Comparison of ENCODE assay signal across 11 cellular contexts in the genomic region with DNA sequence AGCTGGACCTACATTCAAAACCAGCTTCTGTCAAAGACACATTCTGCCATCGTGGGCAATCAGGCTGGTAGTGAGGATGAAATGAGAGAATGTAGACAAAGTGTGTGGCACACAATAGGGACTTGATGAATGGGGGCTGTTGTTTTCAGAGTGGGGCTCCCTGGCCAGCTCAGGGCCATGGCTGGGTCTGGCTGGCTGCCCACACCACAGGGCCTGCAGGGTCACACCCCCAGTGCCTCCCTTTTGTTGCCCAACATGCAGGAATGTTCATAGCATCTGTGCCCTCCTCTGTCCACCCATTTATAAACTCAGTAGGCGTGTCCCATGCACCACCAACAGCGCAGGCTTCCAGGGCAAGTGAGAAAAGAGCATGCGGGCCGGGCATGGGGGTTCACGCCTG. TPM values are rescaled to one million over a fixed set of nuclear protein-coding genes. Genes with fewer than 3 reads are reported as not detected.
DNase-seq lines count a peak whose midpoint lies in the region; ATAC-seq and TF ChIP-seq lines count a peak whose summit lies in the region.
"Had no signal": no experiment of that assay in that cellular context is flagged by ENCODE, and none has a peak within 500 bp of the region (broad histone marks: within the 10 kb centered on the region; RNA-seq: fewer than 3 reads in every experiment).

No MANE protein-coding gene starts in this region.

- no peaks in the 10 kb centered on the region for H3K9me3 ChIP-seq in gastroesophageal sphincter

- no peaks in the 10 kb centered on the region for H3K27me3 ChIP-seq in gastroesophageal sphincter
- no peaks in the 10 kb centered on the region for H3K27me3 ChIP-seq in rectal smooth muscle tissue (ENCODE audit: control insufficient read depth, insufficient read depth, low read length)
- no peaks in the 10 kb centered on the region for H3K27me3 ChIP-seq in H7 (ENCODE audit: control insufficient read depth, insufficient read depth, low read length)
- H3K27me3 ChIP-seq: BLaER1 had no signal

- H3K4me1 ChIP-seq in gastroesophageal sphincter (peaks cover 0 to 97% (median 44%) of the 10 kb centered on the region in 3 donors), rectal smooth muscle tissue (ENCODE audit: control insufficient read depth, insufficient read depth, low read length) (peaks cover 60% of the 10 kb centered on the region)

- TF ChIP-seq EP300 in gastroesophageal sphincter (IDR thresholded peaks at IDR 0.05), result no peak

- TF ChIP-seq CTCF in RWPE1 (conservative IDR thresholded peaks at IDR 0.05; ENCODE audit: low read depth), result no peak
- TF ChIP-seq CTCF in gastroesophageal sphincter (IDR thresholded peaks at IDR 0.05), result no peak

- H3K27ac ChIP-seq in RWPE1 (peak overlapping the region; percentile 83), gastroesophageal sphincter (peak overlapping the region in 3 of 4 donors; percentile 76 to 82 (median 78)), rectal smooth muscle tissue (ENCODE audit: low read depth, low read length) (peak overlapping the region; percentile 10)
- H3K27ac ChIP-seq: BLaER1 had no signal

- H3K36me3 ChIP-seq in gastroesophageal sphincter, result no peaks in the 10 kb centered on the region
- no peaks in the 10 kb centered on the region for H3K36me3 ChIP-seq in rectal smooth muscle tissue (ENCODE audit: control insufficient read depth, insufficient read depth, low read length)
- no peaks in the 10 kb centered on the region for H3K36me3 ChIP-seq in H7 (replicated peaks; ENCODE audit: control insufficient read depth, insufficient read depth, low read length)
- H3K36me3 ChIP-seq: BLaER1 had no signal

- POLR2A ChIA-PET in RWPE1 (lab: Yijun Ruan, JAX; ENCODE audit: low non-redundant PET), result no interaction called here

- 40% methylated on average over 1 of the region's 6 CpGs; no CpG with 5 or more reads in 1 of the 2 donors for WGBS in gastroesophageal sphincter (ENCODE audit: low coverage in 1 of 2), 2 donors

- DNase-seq in C1 segment of cervical spinal cord (lab: John Stamatoyannopoulos, UW), result peak in 9 of 14 donors; percentile 30 to 74 (median 62)
- no peak for DNase-seq in RWPE1 (ENCODE audit: low spot score)
- no peak for DNase-seq in SHP77 (lab: John Stamatoyannopoulos, UW)
- DNase-seq in NCI-H2227 (lab: John Stamatoyannopoulos, UW; ENCODE audit: unreplicated experiment), result no peak
- no peak for DNase-seq in H7
- DNase-seq: activated CD8-positive, alpha-beta memory T cell treated with anti-CD3 and anti-CD28 coated beads, Interleukin-2, amount 10 ng/mL, durations not matched to agents 7 days and 5 days; RPMI8226 had no signal

- no peak for TF ChIP-seq POLR2A in gastroesophageal sphincter (IDR thresholded peaks at IDR 0.05)

- H3K4me3 ChIP-seq in gastroesophageal sphincter (no peak overlapping the region), rectal smooth muscle tissue (ENCODE audit: low read length) (no peak overlapping the region), H7 (ENCODE audit: insufficient read depth, low read depth, low read length) (no peak overlapping the region)
- H3K4me3 ChIP-seq: BLaER1 had no signal

- ATAC-seq in gastroesophageal sphincter, result no peak
- no peak for ATAC-seq in SK-N-SH treated with all-trans-retinoic acid at 6 μM for 48 hours
- ATAC-seq: activated CD8-positive, alpha-beta memory T cell treated with anti-CD3 and anti-CD28 coated beads, Interleukin-2, amount 10 ng/mL, durations not matched to agents 7 days and 5 days had no signal

- no peak overlapping the region for H3K9ac ChIP-seq in rectal smooth muscle tissue (ENCODE audit: low read length)
- H3K9ac ChIP-seq: BLaER1 had no signal

- CTCF ChIA-PET in RWPE1 (lab: Yijun Ruan, JAX), result no interaction called here

TF ChIP-seq in SK-N-SH treated with all-trans-retinoic acid at 6 μM for 48 hours, 23 proteins besides CTCF, POLR2A, EP300 and RAD21:
- TF ChIP-seq ZFP30 (CRISPR knock-in tag; IDR thresholded peaks at IDR 0.05) (no peak), SNAI2 (CRISPR knock-in tag; IDR thresholded peaks at IDR 0.05) (no peak), ARNTL (CRISPR knock-in tag; IDR thresholded peaks at IDR 0.05; ENCODE audit: borderline replicate concordance, low read depth) (no peak), CREB5 (CRISPR knock-in tag; IDR thresholded peaks at IDR 0.05; ENCODE audit: low read depth) (no peak), PPARA (CRISPR knock-in tag; IDR thresholded peaks at IDR 0.05; ENCODE audit: borderline replicate concordance) (no peak), ZNF565 (CRISPR knock-in tag; conservative IDR thresholded peaks at IDR 0.05; ENCODE audit: low read depth) (no peak), ISL1 (CRISPR knock-in tag; IDR thresholded peaks at IDR 0.05) (no peak)
- TF ChIP-seq, protein P1, sequence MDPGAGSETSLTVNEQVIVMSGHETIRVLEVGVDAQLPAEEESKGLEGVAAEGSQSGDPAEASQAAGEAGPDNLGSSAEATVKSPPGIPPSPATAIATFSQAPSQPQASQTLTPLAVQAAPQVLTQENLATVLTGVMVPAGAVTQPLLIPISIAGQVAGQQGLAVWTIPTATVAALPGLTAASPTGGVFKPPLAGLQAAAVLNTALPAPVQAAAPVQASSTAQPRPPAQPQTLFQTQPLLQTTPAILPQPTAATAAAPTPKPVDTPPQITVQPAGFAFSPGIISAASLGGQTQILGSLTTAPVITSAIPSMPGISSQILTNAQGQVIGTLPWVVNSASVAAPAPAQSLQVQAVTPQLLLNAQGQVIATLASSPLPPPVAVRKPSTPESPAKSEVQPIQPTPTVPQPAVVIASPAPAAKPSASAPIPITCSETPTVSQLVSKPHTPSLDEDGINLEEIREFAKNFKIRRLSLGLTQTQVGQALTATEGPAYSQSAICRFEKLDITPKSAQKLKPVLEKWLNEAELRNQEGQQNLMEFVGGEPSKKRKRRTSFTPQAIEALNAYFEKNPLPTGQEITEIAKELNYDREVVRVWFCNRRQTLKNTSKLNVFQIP (CRISPR knock-in tag; IDR thresholded peaks at IDR 0.05; ENCODE audit: borderline replicate concordance, low read depth), result no peak
TF ChIP-seq in SK-N-SH treated with all-trans-retinoic acid at 6 μM for 48 hours: peak in this region for 0.

RNA-seq across cellular contexts. Expression of gene ECE1, which starts 20.8 kb away (rescaled TPM):
- 10 to 100 TPM; 68.3 to 94.7 (median 69.9) TPM for total RNA-seq in gastroesophageal sphincter
- 46.4 and 53.8 TPM in 2 replicates for total RNA-seq in H7 (2014; rRNA removed; shearing (Covaris generic))

Comparison
In these comparisons a context has a peak if more than half of its experiments do, and no peak if none do; other contexts are left out.
1. DNase-seq: peak in C1 segment of cervical spinal cord (9 of 14); none in RWPE1 (single experiment), SHP77 (0 of 2), NCI-H2227 (single experiment) and H7 (single experiment).
2. H3K27ac ChIP-seq: peak in every context shown above with its lines; median percentile 83 in RWPE1; 78 in gastroesophageal sphincter; 10 in rectal smooth muscle tissue.